In the genomic region with DNA sequence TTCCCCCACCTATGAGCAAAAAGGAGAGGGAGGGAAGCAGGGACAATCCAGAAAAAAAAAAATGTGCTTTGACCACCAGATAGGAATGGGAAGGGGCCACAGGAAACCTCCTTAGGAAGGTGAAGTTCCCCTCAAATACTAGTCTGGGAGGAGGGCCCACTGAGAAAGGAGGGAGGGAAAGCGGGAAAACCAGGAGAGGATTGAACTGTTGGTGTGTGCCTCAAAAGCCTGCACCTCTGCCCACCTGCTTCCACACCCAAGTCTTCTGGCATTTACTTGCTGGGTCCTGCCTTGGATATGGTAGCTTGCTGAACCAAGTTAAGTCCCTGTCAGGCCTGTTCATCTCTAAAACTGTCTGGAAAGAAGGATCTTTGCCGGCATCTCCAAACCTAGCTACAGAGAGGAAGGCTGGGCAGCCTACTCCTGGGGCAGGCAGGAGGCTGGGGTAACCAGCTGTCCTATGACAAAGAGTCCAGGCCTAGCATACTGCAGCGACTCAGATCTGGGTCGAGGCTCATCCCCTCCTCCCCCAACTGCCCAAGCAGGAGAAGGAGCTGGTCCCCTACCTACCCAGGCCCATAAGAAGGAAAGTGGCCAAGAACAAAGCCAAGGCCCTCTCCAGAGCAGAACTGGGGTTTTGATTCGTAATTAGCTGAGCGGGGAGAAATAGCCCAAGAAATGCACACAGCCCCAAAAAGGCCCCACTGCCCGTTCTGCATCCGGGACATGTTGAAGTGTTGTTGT, we compare ENCODE assay signal across 15 cellular contexts. TPM values are rescaled to one million over a fixed set of nuclear protein-coding genes. Genes with fewer than 3 reads are reported as not detected.
DNase-seq lines count a peak whose midpoint lies in the region; ATAC-seq lines count a peak whose summit lies in the region.
"Had no signal": no experiment of that assay in that cellular context is flagged by ENCODE, and none has a peak within 500 bp of the region (broad histone marks: within the 10 kb centered on the region; RNA-seq: fewer than 3 reads in every experiment).

No MANE protein-coding gene starts in this region.

- no peaks in the 10 kb centered on the region for H3K79me1 ChIP-seq in mesenchymal stem cell (replicated peaks; ENCODE audit: low read length, poor library complexity, severe bottlenecking)

- ATAC-seq in HG02763 (IDR thresholded peaks at IDR 0.05; ENCODE audit: unreplicated experiment) = no peak

- no peak overlapping the region for H2BK5ac ChIP-seq in mesenchymal stem cell (ENCODE audit: low read depth, low read length, poor library complexity, severe bottlenecking)

- H3K23ac ChIP-seq in mesenchymal stem cell (ENCODE audit: low read length in 2 of 2) = no peak overlapping the region

- H4K91ac ChIP-seq in mesenchymal stem cell (ENCODE audit: low read length) = no peak overlapping the region

- H2BK15ac ChIP-seq in mesenchymal stem cell (ENCODE audit: low read depth, poor library complexity, severe bottlenecking) = no peak overlapping the region

- H3K4me1 ChIP-seq in adipocyte (ENCODE audit: control insufficient read depth, insufficient read depth, low read length) = peaks cover 40% of the 10 kb centered on the region
- peaks cover 29% of the 10 kb centered on the region for H3K4me1 ChIP-seq in mesenchymal stem cell (ENCODE audit: control insufficient read depth, insufficient read depth, low read depth, low read length)
- H3K4me1 ChIP-seq in skeletal muscle satellite cell (ENCODE audit: control insufficient read depth, insufficient read depth, low read length) = peaks cover 42% of the 10 kb centered on the region

- H3K4me3 ChIP-seq in adipocyte (ENCODE audit: low read length) (peak overlapping the region; percentile 94), mesenchymal stem cell (ENCODE audit: insufficient read depth in 1 of 2, low read depth in 1 of 2, low read length in 2 of 2) (peak overlapping the region in 1 of 2 experiments; percentile 89), skeletal muscle satellite cell (ENCODE audit: low read length) (peak overlapping the region; percentile 88)
- H3K4me3 ChIP-seq: transverse colon had no signal

- H3K14ac ChIP-seq in mesenchymal stem cell (ENCODE audit: low read length in 2 of 2) = no peak overlapping the region

- H2BK120ac ChIP-seq in mesenchymal stem cell (ENCODE audit: low read depth, low read length) = no peak overlapping the region

- 7% methylated on average over 5 of the region's 8 CpGs for WGBS in mesenchymal stem cell

- H2AFZ ChIP-seq in mesenchymal stem cell (ENCODE audit: low read depth, low read length) = no peak overlapping the region

- no peak overlapping the region for H3K18ac ChIP-seq in mesenchymal stem cell (ENCODE audit: low read depth in 1 of 2, low read length in 2 of 2)

- H3K4me2 ChIP-seq in mesenchymal stem cell (ENCODE audit: low read length, poor library complexity, severe bottlenecking) (no peak overlapping the region), skeletal muscle satellite cell (ENCODE audit: low read length) (peak overlapping the region; percentile 99)

- no peak overlapping the region for H2AK5ac ChIP-seq in mesenchymal stem cell (ENCODE audit: low read length, severe bottlenecking)

- no peak overlapping the region for H3K4ac ChIP-seq in mesenchymal stem cell (ENCODE audit: low read depth in 1 of 2, low read length in 2 of 2)

- no peak overlapping the region for H2BK12ac ChIP-seq in mesenchymal stem cell (ENCODE audit: low read length in 2 of 2)

- no peaks in the 10 kb centered on the region for H3K9me3 ChIP-seq in adipocyte (ENCODE audit: control insufficient read depth, low read length)
- H3K9me3 ChIP-seq in mesenchymal stem cell (ENCODE audit: control insufficient read depth, low read length) = no peaks in the 10 kb centered on the region
- no peaks in the 10 kb centered on the region for H3K9me3 ChIP-seq in skeletal muscle satellite cell (replicated peaks; ENCODE audit: low read length)
- H3K9me3 ChIP-seq: transverse colon had no signal

- H3K27me3 ChIP-seq in adipocyte (replicated peaks; ENCODE audit: control insufficient read depth, insufficient read depth, low read length) (no peaks in the 10 kb centered on the region), mesenchymal stem cell (ENCODE audit: control insufficient read depth in 1 of 2, insufficient read depth in 1 of 2, low read length in 2 of 2) (peaks cover 0 to 92% of the 10 kb centered on the region in 2 experiments), skeletal muscle satellite cell (ENCODE audit: control insufficient read depth, insufficient read depth, low read length) (no peaks in the 10 kb centered on the region)

- no peak overlapping the region for H4K8ac ChIP-seq in mesenchymal stem cell (ENCODE audit: low read length)

- H3K36me3 ChIP-seq in adipocyte (ENCODE audit: control insufficient read depth, insufficient read depth, low read length, severe bottlenecking) = peaks cover 33% of the 10 kb centered on the region
- H3K36me3 ChIP-seq in mesenchymal stem cell (ENCODE audit: control insufficient read depth in 1 of 2, insufficient read depth in 2 of 2, low read depth in 1 of 2, low read length in 2 of 2) = peaks cover 0 to 29% of the 10 kb centered on the region in 2 experiments
- peaks cover 15% of the 10 kb centered on the region for H3K36me3 ChIP-seq in skeletal muscle satellite cell (ENCODE audit: insufficient read depth, low read length)
- H3K36me3 ChIP-seq: transverse colon had no signal

- DNase-seq in NCI-H82 (lab: John Stamatoyannopoulos, UW) = peak; percentile 33
- DNase-seq in NCI-H82 treated with DMSO at 0.1 percent for 48 hours (lab: John Stamatoyannopoulos, UW; ENCODE audit: unreplicated experiment) = no peak
- DNase-seq in adipocyte (ENCODE audit: low read depth) = no peak
- no peak for DNase-seq in mesenchymal stem cell
- DNase-seq in COLO829 (ENCODE audit: low spot score) = no peak
- DNase-seq in activated CD4-positive, CD25-positive, alpha-beta regulatory T cell treated with anti-CD3 and anti-CD28 coated beads, Interleukin-2, amount 50 U/mL, for 72 hours = no peak
- DNase-seq: activated CD4-positive, alpha-beta T cell treated with anti-CD3 and anti-CD28 coated beads, Interleukin-2, amount 10 ng/mL, durations not matched to agents 24 days and 14 days; caudate nucleus; OCI-M1; transverse colon had no signal

- H3K9ac ChIP-seq in adipocyte (ENCODE audit: low read length) (peak overlapping the region; percentile 99), mesenchymal stem cell (ENCODE audit: low read length) (peak overlapping the region; percentile 98), skeletal muscle satellite cell (ENCODE audit: low read depth, low read length) (peak overlapping the region; percentile 96)

- no peak overlapping the region for H3K27ac ChIP-seq in mesenchymal stem cell (ENCODE audit: low read length, poor library complexity, severe bottlenecking)
- H3K27ac ChIP-seq: 22Rv1, transverse colon had no signal

RNA-seq across cellular contexts. Expression of a gene that starts 3.0 kb away (rescaled TPM):
- not detected for polyA plus RNA-seq in mesenchymal stem cell (2013, experiment 1 of 2)
- polyA plus RNA-seq in mesenchymal stem cell (2013, experiment 2 of 2) = not detected
- 3.8 and 6.3 TPM in 2 replicates for total RNA-seq in skeletal muscle satellite cell (2012; rRNA removed)
- total RNA-seq: activated CD4-positive, alpha-beta T cell treated with anti-CD3 and anti-CD28 coated beads, Interleukin-2, amount 10 ng/mL, durations not matched to agents 24 days and 14 days; epithelial cell of proximal tubule; mononuclear cell; transverse colon had no signal
